In genomic region chr5:132489871-132490483, GRCh38 we compare ENCODE assay signal across 8 cellular contexts. TPM values are rescaled to one million over a fixed set of nuclear protein-coding genes. Genes with fewer than 3 reads are reported as not detected.
DNase-seq lines count a peak whose midpoint lies in the region; ATAC-seq, FAIRE-seq and TF ChIP-seq lines count a peak whose summit lies in the region.

No MANE protein-coding gene starts in this region.

- no peak for FAIRE-seq in pancreas (lab: Jason Lieb, UNC)

- H3K36me3 ChIP-seq in HEK293 (ENCODE audit: control insufficient read depth in 2 of 2, insufficient read depth in 1 of 2, low read length in 2 of 2) (peaks cover 0 to 40% of the 10 kb centered on the region in 2 experiments; a peak in 2 of 3 replicates), MM.1S (replicated peaks; ENCODE audit: insufficient read depth, low read length) (peaks cover 32% of the 10 kb centered on the region), pancreas (peaks cover 0 to 19% (median 15%) of the 10 kb centered on the region in 3 donors)

- H3K9ac ChIP-seq in MM.1S (ENCODE audit: low read length), result peak overlapping the region; percentile 97

- H3K27me3 ChIP-seq in MM.1S (replicated peaks; ENCODE audit: insufficient read depth, low read length), result no peaks in the 10 kb centered on the region
- no peaks in the 10 kb centered on the region for H3K27me3 ChIP-seq in pancreas

- H3K27ac ChIP-seq in HEK293 (ENCODE audit: extremely low read depth, low read depth, low read length) (peak overlapping the region; percentile 79; the same call in 1 of the 2 replicates), MM.1S (ENCODE audit: low read length) (peak overlapping the region; percentile 87; the same call in 1 of the 2 replicates), pancreas (peak overlapping the region; percentile 83 to 97 (median 94))

- ATAC-seq in pancreas, result peak; percentile 22 to 51 (median 29)

- H3F3A ChIP-seq in MM.1S (ENCODE audit: insufficient read depth, low read length), result peaks cover 49% of the 10 kb centered on the region

- peak overlapping the region; percentile 97 for H3K27ac Mint-ChIP-seq in activated naive CD4-positive, alpha-beta T cell treated with anti-CD3 and anti-CD28 coated beads for 36 hours

- peaks cover 68% of the 10 kb centered on the region for H3K4me1 Mint-ChIP-seq in activated naive CD4-positive, alpha-beta T cell treated with anti-CD3 and anti-CD28 coated beads for 36 hours (ENCODE audit: low read depth)

- H3K27me3 Mint-ChIP-seq in activated naive CD4-positive, alpha-beta T cell treated with anti-CD3 and anti-CD28 coated beads for 36 hours (ENCODE audit: low read depth), result no peaks in the 10 kb centered on the region

- intact Hi-C loops in activated naive CD4-positive, alpha-beta T cell treated with anti-CD3 and anti-CD28 coated beads for 36 hours (cut with micrococcal nuclease), result loop anchor here (1.0 to 10.0 kb wide), 8 partner anchors 65 to 1105 kb away; partner anchors contain the start of genes FNIP1 and RAPGEF6
- intact Hi-C loops in pancreas (cut with DNase I), result loop anchor here in 1 of 3 donors (5.0 kb wide), 1 partner anchor 68 kb away; no protein-coding TSS in a partner anchor

- H3K4me1 ChIP-seq in HEK293 (ENCODE audit: control insufficient read depth, insufficient read depth, low read length) (0 out of 2 replicates have a peak, but pooled peaks cover 2% of the 10 kb centered on the region), MM.1S (ENCODE audit: low read length) (peaks cover 54% of the 10 kb centered on the region), pancreas (peaks cover 0 to 27% (median 26%) of the 10 kb centered on the region in 3 donors)

- peak overlapping the region; percentile 91 for H3K4me2 ChIP-seq in MM.1S (ENCODE audit: low read depth, low read length)

- H3K36me3 Mint-ChIP-seq in activated naive CD4-positive, alpha-beta T cell treated with anti-CD3 and anti-CD28 coated beads for 36 hours (ENCODE audit: low read depth), result peaks cover 50% of the 10 kb centered on the region

- POLR2A ChIA-PET in HEK293 (lab: Yijun Ruan, JAX), result interaction anchor here (0.9 to 2.6 kb wide), 21 partner anchors 9 to 262 kb away, joined by 3 to 27 read pairs (median 7); partner anchors contain the start of genes P4HA2, SLC22A4 and SLC22A5

- H3K4me3 ChIP-seq in HEK293 (ENCODE audit: low read depth, low read length) (peak overlapping the region; percentile 73), MM.1S (ENCODE audit: low read length) (peak overlapping the region; percentile 90), pancreas (peak overlapping the region; percentile 58 to 89 (median 76))

- H3K9me2 ChIP-seq in MM.1S (replicated peaks; ENCODE audit: insufficient read depth, low read length), result no peaks in the 10 kb centered on the region

- H2AFZ ChIP-seq in MM.1S (ENCODE audit: low read length), result no peak overlapping the region

- no peaks in the 10 kb centered on the region for H3K9me3 Mint-ChIP-seq in activated naive CD4-positive, alpha-beta T cell treated with anti-CD3 and anti-CD28 coated beads for 36 hours

- H4K20me1 ChIP-seq in MM.1S (ENCODE audit: insufficient read depth, low read length), result peaks cover 45% of the 10 kb centered on the region

- WGBS in pancreas, 2 donors, result 1 to 2% methylated on average over 53 to 65 of the region's 65 CpGs

- peaks cover 78% of the 10 kb centered on the region for H3K79me2 ChIP-seq in MM.1S (ENCODE audit: low read length)

- peak overlapping the region; percentile 91 for H3K4me3 Mint-ChIP-seq in activated naive CD4-positive, alpha-beta T cell treated with anti-CD3 and anti-CD28 coated beads for 36 hours

- TF ChIP-seq CTCF in HEK293 (tag by site-specific recombination; IDR thresholded peaks at IDR 0.05) (peak; percentile 49), MM.1S (IDR thresholded peaks at IDR 0.05; ENCODE audit: low read length) (0 out of 2 replicates have a peak, but pooled peaks have one; percentile 3), pancreas (IDR thresholded peaks at IDR 0.05) (no peak)

- CTCF ChIA-PET in HEK293 (lab: Yijun Ruan, JAX), result interaction anchor here (0.7 to 2.6 kb wide), 9 partner anchors 14 to 275 kb away, joined by 3 to 12 read pairs (median 3); no protein-coding TSS in a partner anchor
- CTCF ChIA-PET in activated naive CD4-positive, alpha-beta T cell treated with anti-CD3 and anti-CD28 coated beads for 36 hours (lab: Charles Lee), result interaction anchor here (0.9 to 4.2 kb wide), 12 partner anchors 10 to 103 kb away, joined by 3 to 29 read pairs (median 4); no protein-coding TSS in a partner anchor

- H3K9me3 ChIP-seq in HEK293 (ENCODE audit: control insufficient read depth, insufficient read depth, low read depth, low read length) (no peaks in the 10 kb centered on the region), MM.1S (replicated peaks; ENCODE audit: insufficient read depth, low read length) (no peaks in the 10 kb centered on the region), pancreas (no peaks in the 10 kb centered on the region)

- DNase-seq in NCI-H748 (lab: John Stamatoyannopoulos, UW; ENCODE audit: unreplicated experiment) (peak; percentile 56), NCI-H748 treated with DMSO at 0.1 percent for 48 hours (lab: John Stamatoyannopoulos, UW) (no peak), MM.1S (peak; percentile 44), globus pallidus (ENCODE audit: low spot score) (peak; percentile 47), pancreas (peak; percentile 57 to 88 (median 76)), NCI-H1105 treated with DMSO at 0.1 percent for 48 hours (lab: John Stamatoyannopoulos, UW) (no peak)
- DNase-seq in activated naive CD4-positive, alpha-beta T cell treated with anti-CD3 and anti-CD28 coated beads for 36 hours, result no peak

TF ChIP-seq in HEK293, 187 proteins besides CTCF, POLR2A, EP300 and RAD21 (continues in another document):
- TF ChIP-seq ZNF529 (tag by site-specific recombination; IDR thresholded peaks at IDR 0.05; ENCODE audit: insufficient replicate concordance), result no peak
- TF ChIP-seq ZNF23 (tag by site-specific recombination; IDR thresholded peaks at IDR 0.05; ENCODE audit: borderline replicate concordance), result no peak
- peak; percentile 85 for TF ChIP-seq ZFHX2 (tag by site-specific recombination; conservative IDR thresholded peaks at IDR 0.05)
- peak; percentile 25; the same call in 1 of the 2 replicates for TF ChIP-seq ZIC2 (tag by site-specific recombination; IDR thresholded peaks at IDR 0.05)
- TF ChIP-seq, protein P1, sequence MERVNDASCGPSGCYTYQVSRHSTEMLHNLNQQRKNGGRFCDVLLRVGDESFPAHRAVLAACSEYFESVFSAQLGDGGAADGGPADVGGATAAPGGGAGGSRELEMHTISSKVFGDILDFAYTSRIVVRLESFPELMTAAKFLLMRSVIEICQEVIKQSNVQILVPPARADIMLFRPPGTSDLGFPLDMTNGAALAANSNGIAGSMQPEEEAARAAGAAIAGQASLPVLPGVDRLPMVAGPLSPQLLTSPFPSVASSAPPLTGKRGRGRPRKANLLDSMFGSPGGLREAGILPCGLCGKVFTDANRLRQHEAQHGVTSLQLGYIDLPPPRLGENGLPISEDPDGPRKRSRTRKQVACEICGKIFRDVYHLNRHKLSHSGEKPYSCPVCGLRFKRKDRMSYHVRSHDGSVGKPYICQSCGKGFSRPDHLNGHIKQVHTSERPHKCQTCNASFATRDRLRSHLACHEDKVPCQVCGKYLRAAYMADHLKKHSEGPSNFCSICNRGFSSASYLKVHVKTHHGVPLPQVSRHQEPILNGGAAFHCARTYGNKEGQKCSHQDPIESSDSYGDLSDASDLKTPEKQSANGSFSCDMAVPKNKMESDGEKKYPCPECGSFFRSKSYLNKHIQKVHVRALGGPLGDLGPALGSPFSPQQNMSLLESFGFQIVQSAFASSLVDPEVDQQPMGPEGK (tag by site-specific recombination; IDR thresholded peaks at IDR 0.05), result peak; percentile 35; the same call in 1 of the 2 replicates
- TF ChIP-seq, protein P2, sequence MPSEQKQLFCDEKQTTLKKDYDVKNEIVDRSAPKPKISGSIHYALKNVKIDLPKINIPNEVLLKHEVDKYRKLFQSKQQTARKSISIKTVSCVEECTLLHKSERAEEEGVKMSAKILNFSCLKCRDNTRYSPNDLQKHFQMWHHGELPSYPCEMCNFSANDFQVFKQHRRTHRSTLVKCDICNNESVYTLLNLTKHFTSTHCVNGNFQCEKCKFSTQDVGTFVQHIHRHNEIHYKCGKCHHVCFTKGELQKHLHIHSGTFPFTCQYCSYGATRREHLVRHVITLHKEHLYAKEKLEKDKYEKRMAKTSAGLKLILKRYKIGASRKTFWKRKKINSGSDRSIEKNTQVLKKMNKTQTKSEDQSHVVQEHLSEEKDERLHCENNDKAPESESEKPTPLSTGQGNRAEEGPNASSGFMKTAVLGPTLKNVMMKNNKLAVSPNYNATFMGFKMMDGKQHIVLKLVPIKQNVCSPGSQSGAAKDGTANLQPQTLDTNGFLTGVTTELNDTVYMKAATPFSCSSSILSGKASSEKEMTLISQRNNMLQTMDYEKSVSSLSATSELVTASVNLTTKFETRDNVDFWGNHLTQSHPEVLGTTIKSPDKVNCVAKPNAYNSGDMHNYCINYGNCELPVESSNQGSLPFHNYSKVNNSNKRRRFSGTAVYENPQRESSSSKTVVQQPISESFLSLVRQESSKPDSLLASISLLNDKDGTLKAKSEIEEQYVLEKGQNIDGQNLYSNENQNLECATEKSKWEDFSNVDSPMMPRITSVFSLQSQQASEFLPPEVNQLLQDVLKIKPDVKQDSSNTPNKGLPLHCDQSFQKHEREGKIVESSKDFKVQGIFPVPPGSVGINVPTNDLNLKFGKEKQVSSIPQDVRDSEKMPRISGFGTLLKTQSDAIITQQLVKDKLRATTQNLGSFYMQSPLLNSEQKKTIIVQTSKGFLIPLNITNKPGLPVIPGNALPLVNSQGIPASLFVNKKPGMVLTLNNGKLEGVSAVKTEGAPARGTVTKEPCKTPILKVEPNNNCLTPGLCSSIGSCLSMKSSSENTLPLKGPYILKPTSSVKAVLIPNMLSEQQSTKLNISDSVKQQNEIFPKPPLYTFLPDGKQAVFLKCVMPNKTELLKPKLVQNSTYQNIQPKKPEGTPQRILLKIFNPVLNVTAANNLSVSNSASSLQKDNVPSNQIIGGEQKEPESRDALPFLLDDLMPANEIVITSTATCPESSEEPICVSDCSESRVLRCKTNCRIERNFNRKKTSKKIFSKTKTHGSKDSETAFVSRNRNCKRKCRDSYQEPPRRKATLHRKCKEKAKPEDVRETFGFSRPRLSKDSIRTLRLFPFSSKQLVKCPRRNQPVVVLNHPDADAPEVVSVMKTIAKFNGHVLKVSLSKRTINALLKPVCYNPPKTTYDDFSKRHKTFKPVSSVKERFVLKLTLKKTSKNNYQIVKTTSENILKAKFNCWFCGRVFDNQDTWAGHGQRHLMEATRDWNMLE (tag by site-specific recombination; conservative IDR thresholded peaks at IDR 0.05; ENCODE audit: low read depth), result no peak
- TF ChIP-seq SCRT2 (tag by site-specific recombination; IDR thresholded peaks at IDR 0.05), result peak; percentile 99
- peak; percentile 20; the same call in 1 of the 2 replicates for TF ChIP-seq IKZF3 (tag by site-specific recombination; IDR thresholded peaks at IDR 0.05)

RNA-seq across cellular contexts. Expression of gene IRF1, which starts 0.6 kb away (rescaled TPM):
- 10 to 100 TPM; 84.3 to 88.4 TPM for total RNA-seq in activated naive CD4-positive, alpha-beta T cell treated with anti-CD3 and anti-CD28 coated beads for 36 hours
- 10 to 100 TPM in 4 of 6 donors, 1 to 10 TPM in 2; 7.0 to 28.0 (median 11.1) TPM for total RNA-seq in pancreas
- 10 to 100 TPM in 1 of 2 donors, 1 to 10 TPM in 1; 8.5 to 30.8 TPM for polyA plus RNA-seq in pancreas

RNA-seq across cellular contexts. Expression of gene IL5, which starts 53.3 kb away (rescaled TPM):
- not detected for total RNA-seq in activated naive CD4-positive, alpha-beta T cell treated with anti-CD3 and anti-CD28 coated beads for 36 hours
- total RNA-seq in pancreas, result not detected
- polyA plus RNA-seq in pancreas, result not detected

Comparison
In these comparisons a context has a peak if more than half of its experiments do, and no peak if none do; other contexts are left out.
1. DNase-seq: peak in NCI-H748 (single experiment), MM.1S (single experiment), globus pallidus (single experiment) and pancreas (6 of 6); none in NCI-H748 treated with DMSO at 0.1 percent for 48 hours (single experiment), activated naive CD4-positive, alpha-beta T cell treated with anti-CD3 and anti-CD28 coated beads for 36 hours (single experiment) and NCI-H1105 treated with DMSO at 0.1 percent for 48 hours (single experiment).
2. CTCF ChIP-seq: peak in HEK293 (single experiment) and MM.1S (single experiment); none in pancreas (0 of 4).
3. Peak in every context shown above with its lines, with median percentiles within 50 percentile points of each other: H3K27ac ChIP-seq and H3K4me3 ChIP-seq.